Comparison of ENCODE assay signal across 13 cellular contexts in the genomic region with DNA sequence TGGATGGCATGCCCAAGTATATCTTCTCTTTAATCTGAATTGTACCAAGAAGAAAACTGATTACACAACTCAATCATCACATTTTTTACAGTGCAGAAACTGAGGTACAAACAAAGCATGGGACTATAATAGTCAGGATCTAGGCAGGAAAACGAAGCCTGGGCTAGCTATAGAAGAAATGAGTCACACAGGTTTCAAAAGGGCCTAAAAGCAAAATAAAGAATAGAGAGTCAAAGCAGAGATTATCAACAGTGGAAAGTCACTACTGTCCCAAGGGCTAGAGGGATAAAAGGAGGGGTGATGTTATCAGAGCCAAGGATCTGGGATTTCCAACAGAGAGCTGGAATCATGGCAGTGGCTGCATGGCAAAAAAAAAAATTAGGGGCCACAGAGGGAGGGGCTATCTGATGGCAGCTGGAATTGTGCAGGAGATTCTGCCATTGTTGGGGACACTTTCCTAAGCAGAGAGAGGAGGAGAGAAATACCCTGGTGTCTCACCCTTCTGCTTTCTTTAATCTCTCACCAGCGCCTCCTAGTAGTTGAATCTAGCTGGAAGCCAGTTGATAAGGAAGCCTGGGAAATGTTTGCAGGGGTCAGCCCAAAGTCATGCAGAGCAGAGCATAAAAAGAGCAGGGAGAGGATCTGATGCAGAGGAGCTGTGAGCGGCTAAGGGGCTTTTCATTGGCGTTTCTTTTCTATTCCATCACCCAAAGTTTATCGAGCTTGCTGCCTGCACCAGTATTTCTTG.
"Had no signal": no experiment of that assay in that cellular context is flagged by ENCODE, and none has a peak within 500 bp of the region (broad histone marks: within the 10 kb centered on the region; RNA-seq: fewer than 3 reads in every experiment).

No MANE protein-coding gene starts in this region.

- H3K36me3 ChIP-seq: cardiac muscle cell, ovary had no signal

- FAIRE-seq: kidney had no signal

- H3K4me1 ChIP-seq: testis had no signal

- H3K27me3 ChIP-seq: cardiac muscle cell, ovary, testis had no signal

- H3K9me3 ChIP-seq: ovary, testis had no signal

- H3K27ac ChIP-seq: cardiac muscle cell, ovary, testis had no signal

- H3K4me3 ChIP-seq: cardiac muscle cell, ovary, testis had no signal

- ATAC-seq: activated T-cell treated with anti-CD3 and anti-CD28 coated beads, Interleukin-2, amount 50 U/mL, for 4 hours; stimulated activated naive CD8-positive, alpha-beta T cell treated with anti-CD3 and anti-CD28 coated beads, Interleukin-15, amount 100 ng/mL, for 72 hours had no signal

- DNase-seq: activated CD4-positive, alpha-beta memory T cell treated with anti-CD3 and anti-CD28 coated beads for 36 hours; activated effector memory CD4-positive, alpha-beta T cell treated with anti-CD3 and anti-CD28 coated beads, Interleukin-2, amount 50 U/mL, for 16 hours; activated naive CD8-positive, alpha-beta T cell treated with anti-CD3 and anti-CD28 coated beads for 36 hours; activated T-cell treated with anti-CD3 and anti-CD28 coated beads, Interleukin-2, amount 50 U/mL, for 4 hours; aorta; glutamatergic neuron; kidney; ovary; stimulated activated CD4-positive, alpha-beta T cell treated with anti-CD3 and anti-CD28 coated beads, Interleukin-2, amount 100 ng/mL, for 48 hours; stimulated activated CD8-positive, alpha-beta memory T cell treated with anti-CD3 and anti-CD28 coated beads, Interleukin-4, amount 100 ng/mL, for 48 hours; stimulated activated naive CD8-positive, alpha-beta T cell treated with anti-CD3 and anti-CD28 coated beads, Interleukin-15, amount 100 ng/mL, for 72 hours; testis had no signal
